ENCODE assay signal across 1 cellular context in the genomic region with DNA sequence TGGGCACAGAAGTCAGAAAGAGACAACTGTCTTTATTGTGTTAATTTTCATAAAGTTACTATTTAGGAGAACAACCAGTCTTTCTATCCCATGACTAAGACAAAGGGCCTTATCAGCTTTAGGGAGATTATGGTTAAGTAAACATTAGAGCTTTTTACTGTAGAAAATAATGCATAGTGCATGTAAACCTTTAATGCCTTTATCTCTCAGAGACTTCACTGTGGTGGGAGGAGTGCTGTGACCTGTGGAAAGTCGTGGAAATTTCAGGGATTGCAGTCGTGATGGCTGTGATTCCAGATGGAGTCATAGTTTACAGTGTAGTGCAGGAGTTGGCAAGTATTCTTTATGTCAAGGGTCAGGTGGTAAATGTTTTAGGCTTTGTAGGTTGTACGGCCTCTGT.
TF ChIP-seq lines count a peak whose summit lies in the region.

No MANE protein-coding gene starts in this region.

TF ChIP-seq in K562, 482 proteins besides CTCF, POLR2A, EP300 and RAD21 (continued from another document):
- TF ChIP-seq, protein P1, sequence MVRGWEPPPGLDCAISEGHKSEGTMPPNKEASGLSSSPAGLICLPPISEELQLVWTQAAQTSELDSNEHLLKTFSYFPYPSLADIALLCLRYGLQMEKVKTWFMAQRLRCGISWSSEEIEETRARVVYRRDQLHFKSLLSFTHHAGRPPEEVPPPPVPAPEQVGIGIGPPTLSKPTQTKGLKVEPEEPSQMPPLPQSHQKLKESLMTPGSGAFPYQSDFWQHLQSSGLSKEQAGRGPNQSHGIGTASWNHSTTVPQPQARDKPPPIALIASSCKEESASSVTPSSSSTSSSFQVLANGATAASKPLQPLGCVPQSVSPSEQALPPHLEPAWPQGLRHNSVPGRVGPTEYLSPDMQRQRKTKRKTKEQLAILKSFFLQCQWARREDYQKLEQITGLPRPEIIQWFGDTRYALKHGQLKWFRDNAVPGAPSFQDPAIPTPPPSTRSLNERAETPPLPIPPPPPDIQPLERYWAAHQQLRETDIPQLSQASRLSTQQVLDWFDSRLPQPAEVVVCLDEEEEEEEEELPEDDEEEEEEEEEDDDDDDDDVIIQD (CRISPR knock-in tag; IDR thresholded peaks at IDR 0.05): no peak
- TF ChIP-seq, protein P2, sequence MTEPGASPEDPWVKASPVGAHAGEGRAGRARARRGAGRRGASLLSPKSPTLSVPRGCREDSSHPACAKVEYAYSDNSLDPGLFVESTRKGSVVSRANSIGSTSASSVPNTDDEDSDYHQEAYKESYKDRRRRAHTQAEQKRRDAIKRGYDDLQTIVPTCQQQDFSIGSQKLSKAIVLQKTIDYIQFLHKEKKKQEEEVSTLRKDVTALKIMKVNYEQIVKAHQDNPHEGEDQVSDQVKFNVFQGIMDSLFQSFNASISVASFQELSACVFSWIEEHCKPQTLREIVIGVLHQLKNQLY (CRISPR knock-in tag; conservative IDR thresholded peaks at IDR 0.05): no peak
- no peak for TF ChIP-seq VEZF1 (CRISPR knock-in tag; IDR thresholded peaks at IDR 0.05)
- no peak for TF ChIP-seq HDAC6 (IDR thresholded peaks at IDR 0.05; ENCODE audit: low read depth, low read length)
- no peak for TF ChIP-seq TRIM28 (IDR thresholded peaks at IDR 0.05)
- no peak for TF ChIP-seq FOXK2 (conservative IDR thresholded peaks at IDR 0.05 in 1 of 2, IDR thresholded peaks at IDR 0.05 in 1 of 2; ENCODE audit: low read depth in 2 of 2)
- TF ChIP-seq HDAC2 (IDR thresholded peaks at IDR 0.05): no peak
- no peak for TF ChIP-seq TBP (optimal IDR thresholded peaks at IDR 0.05; ENCODE audit: low read depth, low read length)
